Comparison of ENCODE assay signal across 8 cellular contexts in genomic region chr2:95915131-95915530, GRCh38.
DNase-seq lines count a peak whose midpoint lies in the region; ATAC-seq, FAIRE-seq and TF ChIP-seq lines count a peak whose summit lies in the region.
"Not testable (repeated sequence)": the region's sequence is repeated elsewhere in the genome, so short reads cannot be mapped to it uniquely, and the experiment has no call there.

No MANE protein-coding gene starts in this region.

- BruUV-seq in HCT116 (replicated peaks; lab: Mats Ljungman, UMichigan); PC-3 (replicated peaks; lab: Mats Ljungman, UMichigan): not testable (repeated sequence)

- not testable (repeated sequence) for H3K4me2 ChIP-seq in HCT116 (ENCODE audit: low read length)
- H3K4me2 ChIP-seq in PC-3 (ENCODE audit: low read length) (peak overlapping the region; percentile 37; the same call in 1 of the 2 replicates), astrocyte (ENCODE audit: low read length) (peak overlapping the region; percentile 30)

- not testable (repeated sequence) for H2AFZ ChIP-seq in HCT116 (ENCODE audit: low read depth, low read length, poor library complexity, severe bottlenecking); PC-3 (ENCODE audit: low read length); astrocyte (ENCODE audit: low read depth, low read length)

- RAD21 ChIA-PET in HCT116 (lab: Charles Lee; ENCODE audit: low non-redundant PET in 1 of 2, low total read pairs in 2 of 2, uncharacterized antibody in 2 of 2, unreplicated experiment in 2 of 2): not testable (repeated sequence)

- peaks cover 18% of the 10 kb centered on the region for H3K36me3 Mint-ChIP-seq in astrocyte (ENCODE audit: low read depth, unreplicated experiment)

- H3K4me3 Mint-ChIP-seq in astrocyte (ENCODE audit: unreplicated experiment): not testable (repeated sequence)

- H4K20me1 ChIP-seq in HCT116 (ENCODE audit: insufficient read depth); PC-3 (ENCODE audit: low read length); astrocyte (ENCODE audit: insufficient read depth, low read length): not testable (repeated sequence)

- FAIRE-seq in astrocyte (lab: Jason Lieb, UNC); bronchial epithelial cell (lab: Jason Lieb, UNC): not testable (repeated sequence)

- POLR2A ChIA-PET in HCT116 (lab: Charles Lee); PC-3 (lab: Charles Lee; ENCODE audit: unreplicated experiment): not testable (repeated sequence)

- not testable (repeated sequence) for H3K27me3 ChIP-seq in HCT116 (ENCODE audit: insufficient read depth, low read length); PC-3 (ENCODE audit: low read length); astrocyte (ENCODE audit: insufficient read depth, low read length); bronchial epithelial cell (ENCODE audit: control insufficient read depth, insufficient read depth, low read length)

- not testable (repeated sequence) for H3K4me1 ChIP-seq in HCT116 (ENCODE audit: control insufficient read depth in 1 of 2, insufficient read depth in 2 of 2, low read length in 2 of 2)
- peaks cover 59% of the 10 kb centered on the region for H3K4me1 ChIP-seq in PC-3 (ENCODE audit: insufficient read depth, low read length)
- H3K4me1 ChIP-seq in astrocyte (ENCODE audit: insufficient read depth, low read length): peaks cover 20% of the 10 kb centered on the region

- TF ChIP-seq CTCF in 22Rv1 (IDR thresholded peaks at IDR 0.05); HCT116 (IDR thresholded peaks at IDR 0.05 in 2 of 3, conservative IDR thresholded peaks at IDR 0.05 in 1 of 3; ENCODE audit: borderline replicate concordance in 1 of 3, insufficient read depth in 1 of 3, low read depth in 2 of 3, low read length in 2 of 3); PC-3 (conservative IDR thresholded peaks at IDR 0.05; ENCODE audit: low read depth, low read length); astrocyte (IDR thresholded peaks at IDR 0.05; ENCODE audit: insufficient read depth, low read depth, low read length); bronchial epithelial cell (IDR thresholded peaks at IDR 0.05; ENCODE audit: insufficient read depth, low read length, severe bottlenecking); fibroblast of mammary gland (conservative IDR thresholded peaks at IDR 0.05; ENCODE audit: control insufficient read depth, insufficient read depth, low read depth, low read length): not testable (repeated sequence)

- not testable (repeated sequence) for ATAC-seq in HCT116, PC-3

- H3K9me3 ChIP-seq in HCT116 (ENCODE audit: control insufficient read depth in 1 of 2, insufficient read depth in 1 of 2, low read depth in 1 of 2, low read length in 2 of 2); PC-3 (ENCODE audit: low read length); astrocyte (ENCODE audit: insufficient read depth, low read depth, low read length): not testable (repeated sequence)

- CTCF ChIA-PET in HCT116 (lab: Charles Lee); PC-3 (lab: Charles Lee): not testable (repeated sequence)

- H3F3A ChIP-seq in PC-3 (ENCODE audit: low read length, unreplicated experiment): not testable (repeated sequence)

- not testable (repeated sequence) for DNase-seq in HCT116 (ENCODE audit: low read depth, low spot score); astrocyte (ENCODE audit: low read depth)
- peak; percentile 46 for DNase-seq in PC-3
- peak; percentile 16 for DNase-seq in bronchial epithelial cell (ENCODE audit: low read depth)
- DNase-seq in dermis blood vessel endothelial cell: peak; percentile 46
- DNase-seq in fibroblast of mammary gland (ENCODE audit: low read depth): peak; percentile 24
- DNase-seq in kidney tubule cell (ENCODE audit: low spot score): peak; percentile 18

- not testable (repeated sequence) for H3K27me3 Mint-ChIP-seq in astrocyte (ENCODE audit: low read depth, unreplicated experiment)

- not testable (repeated sequence) for H3K9ac ChIP-seq in HCT116 (ENCODE audit: low read length); PC-3 (ENCODE audit: low read length); astrocyte (ENCODE audit: low read length)

- H3K4me1 Mint-ChIP-seq in astrocyte (ENCODE audit: low read depth, unreplicated experiment): not testable (repeated sequence)

- intact Hi-C loops in HCT116 (cut with micrococcal nuclease); PC-3 (cut with micrococcal nuclease): not testable (repeated sequence)

- not testable (repeated sequence) for H3K27ac Mint-ChIP-seq in astrocyte (ENCODE audit: unreplicated experiment)

- not testable (repeated sequence) for TF ChIP-seq POLR2A in HCT116 (IDR thresholded peaks at IDR 0.05; ENCODE audit: borderline replicate concordance, extremely low read depth, insufficient read depth, insufficient read length)

- H3K36me3 ChIP-seq in HCT116 (ENCODE audit: control insufficient read depth in 1 of 2, insufficient read depth in 2 of 2, low read length in 2 of 2); PC-3 (ENCODE audit: low read depth, low read length); astrocyte (ENCODE audit: insufficient read depth, low read length); bronchial epithelial cell (ENCODE audit: control insufficient read depth, insufficient read depth, low read length): not testable (repeated sequence)

- H3K9me2 ChIP-seq in HCT116 (ENCODE audit: insufficient read depth); PC-3 (replicated peaks; ENCODE audit: low read length): not testable (repeated sequence)

- H3K27ac ChIP-seq in 22Rv1 (peak overlapping the region; percentile 37; the same call in 1 of the 2 replicates), HCT116 (ENCODE audit: low read depth, low read length) (0 out of 2 replicates have a peak overlapping the region, but pooled peaks have one; percentile 42), PC-3 (ENCODE audit: low read length) (peak overlapping the region; percentile 34)
- not testable (repeated sequence) for H3K27ac ChIP-seq in astrocyte (ENCODE audit: low read depth, low read length)

- H3K79me2 ChIP-seq in HCT116 (ENCODE audit: insufficient read depth, low read length); PC-3 (ENCODE audit: low read length); astrocyte (ENCODE audit: insufficient read depth, low read length): not testable (repeated sequence)

- H3K4me3 ChIP-seq in HCT116 (replicated peaks in 1 of 2; ENCODE audit: low read depth in 1 of 2, low read length in 2 of 2); PC-3 (ENCODE audit: low read length); astrocyte (ENCODE audit: insufficient read depth, low read depth, low read length); bronchial epithelial cell (ENCODE audit: low read depth, low read length); fibroblast of mammary gland (ENCODE audit: control insufficient read depth, low read depth, low read length): not testable (repeated sequence)

- not testable (repeated sequence) for TF ChIP-seq RAD21 in HCT116 (IDR thresholded peaks at IDR 0.05; ENCODE audit: low read depth)

- H3K9me3 Mint-ChIP-seq in astrocyte (ENCODE audit: unreplicated experiment): not testable (repeated sequence)
